Comparison of ENCODE assay signal across 24 cellular contexts in the genomic region with DNA sequence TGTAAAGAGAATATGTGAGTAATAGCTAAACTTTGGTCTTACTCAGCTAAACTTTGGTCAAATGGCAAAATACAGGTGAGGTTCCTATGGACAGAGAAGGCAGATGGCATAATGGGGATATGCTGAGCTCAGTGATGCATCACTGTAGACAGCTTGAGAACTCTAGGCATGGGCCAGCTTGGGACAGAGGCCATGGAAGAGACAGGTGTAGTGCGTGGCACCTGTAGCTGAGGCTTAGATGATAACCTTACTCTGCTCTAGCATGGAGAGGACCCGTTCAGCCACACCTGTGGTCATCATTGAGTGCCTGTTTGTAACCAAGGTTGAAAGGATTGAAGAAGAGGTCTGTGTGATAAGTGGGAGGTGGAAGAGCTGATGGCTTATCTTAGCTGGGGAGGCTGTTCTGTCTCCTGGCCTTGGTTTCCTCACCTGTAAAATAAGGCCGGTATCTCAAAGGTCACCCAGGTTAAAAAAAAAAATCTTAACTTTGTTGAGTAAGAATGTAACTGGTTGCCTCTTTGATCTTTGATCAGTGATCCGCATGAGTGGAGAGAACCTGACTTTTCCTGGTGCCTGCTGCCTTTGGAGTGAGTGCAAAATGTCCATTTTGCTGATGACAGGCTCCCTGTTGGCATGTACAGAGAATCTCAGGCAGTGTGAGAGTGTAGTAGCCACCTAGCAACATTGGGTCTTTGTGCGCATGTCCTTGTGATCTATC. TPM values are rescaled to one million over a fixed set of nuclear protein-coding genes. Genes with fewer than 3 reads are reported as not detected.
DNase-seq lines count a peak whose midpoint lies in the region; ATAC-seq and TF ChIP-seq lines count a peak whose summit lies in the region.
"Had no signal": no experiment of that assay in that cellular context is flagged by ENCODE, and none has a peak within 500 bp of the region (broad histone marks: within the 10 kb centered on the region; RNA-seq: fewer than 3 reads in every experiment).

No MANE protein-coding gene starts in this region.

- CTCF ChIA-PET in CD8-positive, alpha-beta T cell (lab: Charles Lee) = interaction anchor here (0.5 to 1.3 kb wide), 2 partner anchors 22 to 108 kb away, joined by 3 read pairs; no protein-coding TSS in a partner anchor

- no peaks in the 10 kb centered on the region for H3K9me3 ChIP-seq in liver (ENCODE audit: control insufficient read depth in 4 of 4, low read length in 3 of 4)
- no peaks in the 10 kb centered on the region for H3K9me3 ChIP-seq in thyroid gland
- no peaks in the 10 kb centered on the region for H3K9me3 ChIP-seq in CD8-positive, alpha-beta T cell (ENCODE audit: low read length)
- no peaks in the 10 kb centered on the region for H3K9me3 ChIP-seq in testis
- H3K9me3 ChIP-seq: esophagus muscularis mucosa, Peyer's patch, SJSA1, thoracic aorta had no signal

- H3K4me3 Mint-ChIP-seq in chondrocyte (ENCODE audit: unreplicated experiment) = no peak overlapping the region
- no peak overlapping the region for H3K4me3 Mint-ChIP-seq in CD8-positive, alpha-beta T cell
- H3K4me3 Mint-ChIP-seq: naive thymus-derived CD8-positive, alpha-beta T cell; T-helper 1 cell treated with Interleukin-12 subunit alpha and Interleukin-12 subunit beta and Interleukin-4 antibody, amounts not matched to agents 30 μg/mL and 1 μg/mL, for 36 hours had no signal

- WGBS in liver = 63% methylated on average over 5 of the region's 5 CpGs
- 67 to 77% methylated on average over 5 of the region's 5 CpGs for WGBS in thyroid gland, 2 donors
- WGBS in testis, 2 donors = 80 to 93% methylated on average over 5 of the region's 5 CpGs

- peaks cover 6% of the 10 kb centered on the region for H3K4me1 Mint-ChIP-seq in chondrocyte (ENCODE audit: low read depth)
- H3K4me1 Mint-ChIP-seq in CD8-positive, alpha-beta T cell (ENCODE audit: low read depth) = no peaks in the 10 kb centered on the region
- H3K4me1 Mint-ChIP-seq: naive thymus-derived CD8-positive, alpha-beta T cell had no signal

- H3K4me3 ChIP-seq in liver (ENCODE audit: low read depth in 1 of 3, low read length in 3 of 3) (no peak overlapping the region), thyroid gland (replicated peaks in 1 of 3) (no peak overlapping the region), testis (no peak overlapping the region)
- no peak overlapping the region for H3K4me3 ChIP-seq in CD8-positive, alpha-beta T cell (ENCODE audit: low read depth, low read length)
- H3K4me3 ChIP-seq: esophagus muscularis mucosa, Peyer's patch, SJSA1, thoracic aorta had no signal

- H3K27me3 ChIP-seq in liver (ENCODE audit: control insufficient read depth in 4 of 4, insufficient read depth in 4 of 4, low read length in 3 of 4) (no peaks in the 10 kb centered on the region), thyroid gland (no peaks in the 10 kb centered on the region), testis (no peaks in the 10 kb centered on the region)
- peaks cover 7% of the 10 kb centered on the region for H3K27me3 ChIP-seq in CD8-positive, alpha-beta T cell (ENCODE audit: insufficient read depth, low read length)
- H3K27me3 ChIP-seq: esophagus muscularis mucosa, Peyer's patch, SJSA1 had no signal

- no peak overlapping the region for H3K27ac Mint-ChIP-seq in chondrocyte (ENCODE audit: unreplicated experiment)
- no peak overlapping the region for H3K27ac Mint-ChIP-seq in CD8-positive, alpha-beta T cell
- H3K27ac Mint-ChIP-seq: activated T-helper 2 cell treated with anti-CD3 and anti-CD28 coated beads, Interferon-gamma antibody, Interleukin-2, Interleukin-4, amounts not matched to agents 10 μg/mL and 5 μg/mL and 100 μg/mL, durations not matched to agents 14 hours and 24 hours and 36 hours; T-helper 1 cell treated with Interleukin-12 subunit alpha and Interleukin-12 subunit beta and Interleukin-4 antibody, amounts not matched to agents 30 μg/mL and 1 μg/mL, for 36 hours had no signal

- peak; percentile 35 for DNase-seq in DMS53 (lab: John Stamatoyannopoulos, UW)
- no peak for DNase-seq in DMS53 treated with DMSO at 0.1 percent for 48 hours (lab: John Stamatoyannopoulos, UW; ENCODE audit: unreplicated experiment)
- DNase-seq in chondrocyte (ENCODE audit: low spot score) = peak; percentile 8
- DNase-seq in thyroid gland = peak in 1 of 2 donors; percentile 30
- DNase-seq in CD8-positive, alpha-beta T cell = no peak
- no peak for DNase-seq in testis
- DNase-seq: activated CD4-positive, alpha-beta T cell treated with anti-CD3 and anti-CD28 coated beads, Interleukin-2, amount 50 U/mL, for 1 hour; activated CD8-positive, alpha-beta memory T cell treated with anti-CD3 and anti-CD28 coated beads, Interleukin-2, amount 50 U/mL, for 48 hours; effector CD8-positive, alpha-beta T cell; GOT3; naive thymus-derived CD8-positive, alpha-beta T cell; NCI-H1417; NCI-H2081 treated with DMSO at 0.1 percent for 48 hours; NCI-H510A; NK-92 treated with Interleukin-12 subunit alpha and Interleukin-12 subunit beta, amount 100 ng/mL, for 24 hours; Peyer's patch had no signal

- H3K27ac ChIP-seq in liver (ENCODE audit: low read depth in 1 of 2, low read length in 2 of 2) (peak overlapping the region in 1 of 2 donors; percentile 19), thyroid gland (peak overlapping the region; percentile 76 to 88 (median 77)), testis (no peak overlapping the region)
- no peak overlapping the region for H3K27ac ChIP-seq in CD8-positive, alpha-beta T cell (ENCODE audit: low read depth, low read length)
- H3K27ac ChIP-seq: esophagus muscularis mucosa, HL-60, SJSA1, thoracic aorta had no signal

- no peaks in the 10 kb centered on the region for H3K36me3 Mint-ChIP-seq in chondrocyte (ENCODE audit: low read depth)
- H3K36me3 Mint-ChIP-seq in CD8-positive, alpha-beta T cell = no peaks in the 10 kb centered on the region
- H3K36me3 Mint-ChIP-seq: naive thymus-derived CD8-positive, alpha-beta T cell had no signal

- H3K9ac ChIP-seq in liver (ENCODE audit: low read depth in 1 of 2, low read length in 2 of 2) = no peak overlapping the region

- peak in 1 of 2 donors; percentile 16 for TF ChIP-seq RAD21 in liver (IDR thresholded peaks at IDR 0.05)

- intact Hi-C loops in thyroid gland (cut with DNase I) (no loop called here), testis (cut with DNase I; ENCODE audit: low total_unique reads) (no loop called here)
- intact Hi-C loops in CD8-positive, alpha-beta T cell (cut with DNase I, micrococcal nuclease) = no loop called here

- POLR2A ChIA-PET in CD8-positive, alpha-beta T cell (lab: Charles Lee) = no interaction called here

- H3K9me3 Mint-ChIP-seq in chondrocyte (ENCODE audit: low read depth) = no peaks in the 10 kb centered on the region
- no peaks in the 10 kb centered on the region for H3K9me3 Mint-ChIP-seq in CD8-positive, alpha-beta T cell
- H3K9me3 Mint-ChIP-seq: activated T-helper 2 cell treated with anti-CD3 and anti-CD28 coated beads, Interferon-gamma antibody, Interleukin-2, Interleukin-4, amounts not matched to agents 10 μg/mL and 5 μg/mL and 100 μg/mL, durations not matched to agents 14 hours and 24 hours and 36 hours; naive thymus-derived CD8-positive, alpha-beta T cell; T-helper 1 cell treated with Interleukin-12 subunit alpha and Interleukin-12 subunit beta and Interleukin-4 antibody, amounts not matched to agents 30 μg/mL and 1 μg/mL, for 36 hours had no signal

- no peaks in the 10 kb centered on the region for H3K27me3 Mint-ChIP-seq in chondrocyte (ENCODE audit: low read depth)
- H3K27me3 Mint-ChIP-seq in CD8-positive, alpha-beta T cell (ENCODE audit: low read depth) = peaks cover 66% of the 10 kb centered on the region

- TF ChIP-seq POLR2A in thyroid gland (IDR thresholded peaks at IDR 0.05) (no peak), testis (IDR thresholded peaks at IDR 0.05) (no peak)

- H3K4me1 ChIP-seq in liver (ENCODE audit: control insufficient read depth in 4 of 4, insufficient read depth in 4 of 4, low read length in 3 of 4) (peaks cover 10 to 42% (median 25%) of the 10 kb centered on the region in 4 donors), thyroid gland (peaks cover 45 to 53% of the 10 kb centered on the region in 2 donors), testis (peaks cover 22% of the 10 kb centered on the region)
- no peaks in the 10 kb centered on the region for H3K4me1 ChIP-seq in CD8-positive, alpha-beta T cell (ENCODE audit: insufficient read depth, low read length)
- H3K4me1 ChIP-seq: SJSA1 had no signal

- H3K36me3 ChIP-seq in liver (ENCODE audit: control insufficient read depth in 4 of 4, insufficient read depth in 3 of 4, low read depth in 1 of 4, low read length in 3 of 4) = no peaks in the 10 kb centered on the region
- H3K36me3 ChIP-seq in thyroid gland = no peaks in the 10 kb centered on the region
- no peaks in the 10 kb centered on the region for H3K36me3 ChIP-seq in CD8-positive, alpha-beta T cell (ENCODE audit: insufficient read depth, low read length)
- H3K36me3 ChIP-seq in testis (ENCODE audit: low read depth, missing control alignments) = no peaks in the 10 kb centered on the region
- H3K36me3 ChIP-seq: esophagus muscularis mucosa, Peyer's patch, SJSA1, thoracic aorta had no signal

- TF ChIP-seq CTCF in chondrocyte (IDR thresholded peaks at IDR 0.05) (no peak), liver (IDR thresholded peaks at IDR 0.05; ENCODE audit: low read depth, low read length, missing input control) (no peak), thyroid gland (IDR thresholded peaks at IDR 0.05) (no peak), testis (IDR thresholded peaks at IDR 0.05) (no peak)
- TF ChIP-seq CTCF in CD8-positive, alpha-beta T cell (IDR thresholded peaks at IDR 0.05) = no peak

- no peak for ATAC-seq in CD8-positive, alpha-beta T cell
- ATAC-seq in esophagus mucosa = no peak
- ATAC-seq: naive thymus-derived CD8-positive, alpha-beta T cell had no signal

TF ChIP-seq in liver, 16 proteins besides CTCF, POLR2A, EP300 and RAD21:
- TF ChIP-seq GABPA (IDR thresholded peaks at IDR 0.05 in 1 of 2, conservative IDR thresholded peaks at IDR 0.05 in 1 of 2) = no peak
- no peak for TF ChIP-seq FOXA1 (IDR thresholded peaks at IDR 0.05)
- TF ChIP-seq, protein P1, sequence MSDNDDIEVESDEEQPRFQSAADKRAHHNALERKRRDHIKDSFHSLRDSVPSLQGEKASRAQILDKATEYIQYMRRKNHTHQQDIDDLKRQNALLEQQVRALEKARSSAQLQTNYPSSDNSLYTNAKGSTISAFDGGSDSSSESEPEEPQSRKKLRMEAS (IDR thresholded peaks at IDR 0.05) = peak; percentile 48
- peak; percentile 28 to 76 for TF ChIP-seq RXRA (IDR thresholded peaks at IDR 0.05)
- TF ChIP-seq SP1 (IDR thresholded peaks at IDR 0.05) = no peak
- TF ChIP-seq HNF4A (conservative IDR thresholded peaks at IDR 0.05) = peak; percentile 66 to 80
- peak; percentile 36 for TF ChIP-seq HNF4G (IDR thresholded peaks at IDR 0.05)
- TF ChIP-seq YY1 (IDR thresholded peaks at IDR 0.05) = peak; percentile 77
TF ChIP-seq in liver: peak in this region for 5.

RNA-seq across cellular contexts. Expression of a gene that starts 48.6 kb away (rescaled TPM):
- total RNA-seq in chondrocyte (6.7 to 7.7 TPM (median 6.7 TPM) in 3 replicates), liver (1 to 10 TPM; 5.0 to 5.9 TPM), thyroid gland (10 to 100 TPM; 10.4 to 18.0 (median 14.2) TPM), esophagus mucosa (6.4 TPM), testis (10 to 100 TPM; 32.2 to 44.5 TPM)
- polyA plus RNA-seq in liver (1 to 10 TPM; 2.2 to 4.4 TPM), testis (ENCODE audit: insufficient read depth, low read depth, low replicate concordance) (13.9 TPM)
- total RNA-seq in CD8-positive, alpha-beta T cell = under 1 TPM; 0.49 to 0.69 TPM

Comparison
In these comparisons a context has a peak if more than half of its experiments do, and no peak if none do; other contexts are left out.
1. DNase-seq: peak in DMS53 (single experiment) and chondrocyte (single experiment); none in DMS53 treated with DMSO at 0.1 percent for 48 hours (single experiment), CD8-positive, alpha-beta T cell (0 of 7) and testis (single experiment).
2. H3K27ac ChIP-seq: peak in thyroid gland (3 of 3); none in CD8-positive, alpha-beta T cell (single experiment) and testis (0 of 2).